In the genomic region with DNA sequence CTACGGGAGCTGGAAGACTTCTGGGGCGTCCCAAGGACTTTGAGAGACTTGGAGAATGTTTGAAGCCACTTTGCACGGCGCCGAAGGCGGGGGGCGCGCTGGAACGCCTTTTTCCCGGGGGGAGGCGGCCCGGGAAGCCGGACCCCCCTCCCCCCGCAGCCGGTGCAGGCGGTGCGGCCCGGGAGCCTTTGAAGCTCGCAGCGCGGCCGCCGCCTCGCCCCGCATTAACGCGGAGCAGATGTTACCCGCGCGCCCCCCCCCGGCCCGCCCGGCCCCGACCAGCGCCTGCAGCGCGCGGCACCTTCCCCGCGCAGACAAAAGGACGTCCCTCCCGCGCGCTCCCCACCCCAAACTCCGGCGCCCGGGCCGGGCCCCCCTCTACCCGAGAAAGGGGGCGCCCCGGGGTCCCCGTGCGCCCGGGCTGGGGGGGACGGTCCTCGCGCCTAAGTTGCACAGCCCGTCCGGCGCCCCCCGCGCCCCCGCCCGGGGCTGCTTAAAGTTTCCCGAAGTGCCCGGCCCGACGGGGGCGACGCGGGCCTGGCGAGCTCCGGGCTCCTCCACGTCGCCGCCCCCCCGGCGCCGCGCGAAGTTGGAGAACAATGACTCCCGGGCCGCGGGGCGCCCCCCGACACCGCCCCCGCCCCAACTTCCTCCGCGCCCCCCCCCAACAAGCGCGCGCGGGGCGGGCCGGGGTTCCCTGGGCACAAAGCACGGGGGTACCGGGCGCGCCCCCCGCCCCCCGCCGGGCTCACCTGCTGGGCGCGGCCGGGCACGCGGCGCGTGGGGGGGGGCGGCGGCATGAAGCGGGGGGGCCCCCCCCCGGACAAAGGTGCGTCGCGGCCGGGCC, we compare ENCODE assay signal across 8 cellular contexts. TPM values are rescaled to one million over a fixed set of nuclear protein-coding genes. Genes with fewer than 3 reads are reported as not detected.
DNase-seq lines count a peak whose midpoint lies in the region; ATAC-seq and TF ChIP-seq lines count a peak whose summit lies in the region.

No MANE protein-coding gene starts in this region.

- H3K4me2 ChIP-seq in GM23248 (ENCODE audit: unreplicated experiment): peak overlapping the region; percentile 93

- DNase-seq in GM23248: peak; percentile 74
- DNase-seq in T-helper 1 cell: peak in 3 of 5 donors; percentile 33 to 52 (median 50)
- peak; percentile 45 for DNase-seq in MCF 10A (ENCODE audit: unreplicated experiment)
- DNase-seq in kidney tubule cell (ENCODE audit: low spot score): peak; percentile 23
- peak; percentile 26 to 32 for DNase-seq in stimulated activated CD4-positive, alpha-beta T cell treated with anti-CD3 and anti-CD28 coated beads, Interleukin-4, amount 100 ng/mL, for 48 hours (ENCODE audit: low read depth in 2 of 2)
- no peak for DNase-seq in DMS153 treated with DMSO at 0.1 percent for 48 hours (lab: John Stamatoyannopoulos, UW; ENCODE audit: unreplicated experiment)

- H3K9me3 ChIP-seq in GM23248 (ENCODE audit: low read depth): no peaks in the 10 kb centered on the region

- no peaks in the 10 kb centered on the region for H3K4me1 Mint-ChIP-seq in MCF 10A (ENCODE audit: insufficient read depth, unreplicated experiment)

- H3K36me3 Mint-ChIP-seq in MCF 10A (ENCODE audit: insufficient read depth, unreplicated experiment): peaks cover 25% of the 10 kb centered on the region

- H3K79me2 ChIP-seq in ACC112 (ENCODE audit: control insufficient read depth, insufficient read depth, low read length, unreplicated experiment) (peaks cover 24% of the 10 kb centered on the region), GM23248 (ENCODE audit: insufficient read depth) (peaks cover 43% of the 10 kb centered on the region)

- H2AFZ ChIP-seq in ACC112 (ENCODE audit: low read length, unreplicated experiment) (no peak overlapping the region), GM23248 (peak overlapping the region; percentile 45; the same call in 1 of the 2 replicates)

- no peaks in the 10 kb centered on the region for H3K9me3 Mint-ChIP-seq in MCF 10A (ENCODE audit: unreplicated experiment)

- H3K9me2 ChIP-seq in GM23248 (ENCODE audit: insufficient read depth): no peaks in the 10 kb centered on the region

- intact Hi-C loops in MCF 10A (cut with micrococcal nuclease): loop anchor here (5.0 kb wide), 1 partner anchor 44 kb away; the partner anchor contains the start of gene UQCR11

- H3K4me3 ChIP-seq in ACC112 (ENCODE audit: low read depth, low read length) (peak overlapping the region; percentile 87), GM23248 (peak overlapping the region; percentile 82)

- no peak for ATAC-seq in HG03097 (IDR thresholded peaks at IDR 0.05; ENCODE audit: low FRiP score, unreplicated experiment)

- no peak for TF ChIP-seq CTCF in MCF 10A (IDR thresholded peaks at IDR 0.05; ENCODE audit: unreplicated experiment)

- BruUV-seq in MCF 10A (replicated peaks; lab: Mats Ljungman, UMichigan): no TSS peak

- H3F3A ChIP-seq in GM23248 (ENCODE audit: insufficient read depth): no peaks in the 10 kb centered on the region

- CTCF ChIA-PET in MCF 10A (lab: Yijun Ruan, JAX): interaction anchor here (0.5 to 1.4 kb wide), 6 partner anchors 12 to 198 kb away, joined by 3 to 5 read pairs (median 4); no protein-coding TSS in a partner anchor

- 2 to 3% methylated on average over 13 to 82 of the region's 118 CpGs for WGBS in GM23248 (ENCODE audit: low coverage in 1 of 2, low lambda C conversion rate in 2 of 2, missing lambda C conversion rate in 2 of 2), 2 experiments

- peak overlapping the region; percentile 46 for H3K27ac Mint-ChIP-seq in MCF 10A (ENCODE audit: low read depth, unreplicated experiment)

- no peaks in the 10 kb centered on the region for H3K27me3 Mint-ChIP-seq in MCF 10A (ENCODE audit: insufficient read depth, unreplicated experiment)

- H3K4me3 Mint-ChIP-seq in MCF 10A (ENCODE audit: unreplicated experiment): peak overlapping the region; percentile 75

- H3K4me1 ChIP-seq in ACC112 (ENCODE audit: control insufficient read depth, insufficient read depth, low read length, unreplicated experiment) (peaks cover 6% of the 10 kb centered on the region), GM23248 (ENCODE audit: insufficient read depth) (no peaks in the 10 kb centered on the region)

- no peaks in the 10 kb centered on the region for H3K27me3 ChIP-seq in ACC112 (ENCODE audit: insufficient read depth, low read length)
- no peaks in the 10 kb centered on the region for H3K27me3 ChIP-seq in GM23248 (replicated peaks; ENCODE audit: insufficient read depth)

- H3K9ac ChIP-seq in GM23248: peak overlapping the region; percentile 77

- POLR2A ChIA-PET in MCF 10A (lab: Yijun Ruan, JAX): interaction anchor here (0.5 to 3.9 kb wide), 16 partner anchors 11 to 1855 kb away, joined by 3 to 49 read pairs (median 5); partner anchors contain the start of genes CNN2, FZR1, MBD3 and UQCR11

- no peaks in the 10 kb centered on the region for H3K36me3 ChIP-seq in ACC112 (ENCODE audit: insufficient read depth, low read length)
- H3K36me3 ChIP-seq in GM23248 (ENCODE audit: low read depth): no peaks in the 10 kb centered on the region

- in situ Hi-C loops in GM23248 (cut with MboI): no loop called here

- no peaks in the 10 kb centered on the region for H4K20me1 ChIP-seq in GM23248 (ENCODE audit: insufficient read depth)

- H3K27ac ChIP-seq in ACC112 (ENCODE audit: low read depth, low read length) (no peak overlapping the region), GM23248 (peak overlapping the region; percentile 7; the same call in 1 of the 2 replicates)

RNA-seq across cellular contexts. Expression of gene TCF3, which starts 0.6 kb away (rescaled TPM):
- total RNA-seq in GM23248 (2014; rRNA removed; shearing (Covaris generic)): 58.9 and 60.6 TPM in 2 replicates
- polyA plus RNA-seq in GM23248 (2016; fragmentation: Nextera tagmentation; extraction: Ambion mirVana): 16.2 and 18.3 TPM in 2 replicates
- total RNA-seq in MCF 10A (2022): 79.7 and 100 TPM in 2 replicates

RNA-seq across cellular contexts. Expression of gene UQCR11, which starts 46.5 kb away (rescaled TPM):
- total RNA-seq in GM23248 (2014; rRNA removed; shearing (Covaris generic)): 49.3 and 53.0 TPM in 2 replicates
- 669 and 684 TPM in 2 replicates for polyA plus RNA-seq in GM23248 (2016; fragmentation: Nextera tagmentation; extraction: Ambion mirVana)
- total RNA-seq in MCF 10A (2022): 211 and 256 TPM in 2 replicates

RNA-seq across cellular contexts. Expression of gene MBD3, which starts 59.1 kb away (rescaled TPM):
- total RNA-seq in GM23248 (2014; rRNA removed; shearing (Covaris generic)): 134 and 153 TPM in 2 replicates
- 24.5 and 26.4 TPM in 2 replicates for polyA plus RNA-seq in GM23248 (2016; fragmentation: Nextera tagmentation; extraction: Ambion mirVana)
- total RNA-seq in MCF 10A (2022): 103 and 114 TPM in 2 replicates
